ENCODE assay signal across 8 cellular contexts in the genomic region with DNA sequence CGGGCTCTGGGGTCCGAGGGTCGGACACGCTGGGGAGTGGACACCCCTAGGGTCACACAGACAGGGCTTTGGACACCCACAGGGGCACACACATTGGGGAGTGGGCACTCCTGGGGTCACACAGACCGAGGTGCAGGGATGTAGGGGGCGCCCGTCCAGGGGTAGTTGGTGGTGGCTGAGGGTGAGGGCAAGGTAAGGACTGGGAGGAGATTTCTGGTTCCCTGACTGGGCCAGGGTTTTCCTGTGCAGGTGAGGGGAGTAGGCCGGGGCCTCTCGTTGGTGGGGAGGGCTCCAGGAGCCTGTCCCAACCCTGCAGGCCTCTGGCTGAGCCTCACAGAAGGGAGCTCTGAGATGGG. TPM values are rescaled to one million over a fixed set of nuclear protein-coding genes. Genes with fewer than 3 reads are reported as not detected.
DNase-seq lines count a peak whose midpoint lies in the region; ATAC-seq and TF ChIP-seq lines count a peak whose summit lies in the region.

No MANE protein-coding gene starts in this region.

- H3K27ac ChIP-seq in SK-N-SH (ENCODE audit: low read depth in 2 of 2, low read length in 1 of 2), result no peak overlapping the region; a peak in 1 of 4 replicates
- no peak overlapping the region for H3K27ac ChIP-seq in right cardiac atrium (ENCODE audit: low read length)
- peak overlapping the region; percentile 55 to 89 (median 78) for H3K27ac ChIP-seq in spleen

- TF ChIP-seq POLR2A in spleen (IDR thresholded peaks at IDR 0.05), result no peak

- peak overlapping the region; percentile 89 for H3K4me3 Mint-ChIP-seq in activated T-cell treated with anti-CD3 and anti-CD28 coated beads, Interleukin-2, amount 50 U/mL, for 24 hours

- POLR2A ChIA-PET in SK-N-SH (lab: Yijun Ruan, JAX), result interaction anchor here (1.0 kb wide), 1 partner anchor 21 kb away, joined by 4 read pairs; a partner anchor contains a TSS

- peaks cover 8% of the 10 kb centered on the region for H3K36me3 Mint-ChIP-seq in activated T-cell treated with anti-CD3 and anti-CD28 coated beads, Interleukin-2, amount 50 U/mL, for 24 hours (ENCODE audit: low read depth)

- H2AFZ ChIP-seq in SK-N-SH (ENCODE audit: low read depth), result no peak overlapping the region

- no peak for TF ChIP-seq RAD21 in SK-N-SH (IDR thresholded peaks at IDR 0.05; ENCODE audit: low read length)

- H3K9me3 Mint-ChIP-seq in activated T-cell treated with anti-CD3 and anti-CD28 coated beads, Interleukin-2, amount 50 U/mL, for 24 hours, result no peaks in the 10 kb centered on the region

- H3K27ac Mint-ChIP-seq in activated T-cell treated with anti-CD3 and anti-CD28 coated beads, Interleukin-2, amount 50 U/mL, for 24 hours, result peak overlapping the region; percentile 94

- H3K4me1 Mint-ChIP-seq in activated T-cell treated with anti-CD3 and anti-CD28 coated beads, Interleukin-2, amount 50 U/mL, for 24 hours (ENCODE audit: low read depth), result peaks cover 11% of the 10 kb centered on the region

- no peak overlapping the region for H3K9ac ChIP-seq in SK-N-SH

- WGBS in SK-N-SH (ENCODE audit: low lambda C conversion rate), result 47% methylated on average over 5 of the region's 9 CpGs
- 13% methylated on average over 9 of the region's 9 CpGs for WGBS in right cardiac atrium
- WGBS in spleen, 5 donors, result 5 to 47% (median 7%) methylated on average over 3 to 9 of the region's 9 CpGs

- no peak for DNase-seq in activated T-cell treated with anti-CD3 and anti-CD28 coated beads, Interleukin-2, amount 50 U/mL, for 24 hours
- no peak for DNase-seq in activated T-cell treated with anti-CD3 and anti-CD28 coated beads for 4 hours
- DNase-seq in SK-N-SH, result no peak
- no peak for DNase-seq in right cardiac atrium
- no peak for DNase-seq in spleen
- DNase-seq in effector CD4-positive, alpha-beta T cell, result no peak
- no peak for DNase-seq in DMS153 (lab: John Stamatoyannopoulos, UW)

- no peaks in the 10 kb centered on the region for H3K9me2 ChIP-seq in SK-N-SH

- H3K27me3 ChIP-seq in SK-N-SH (ENCODE audit: insufficient read depth) (no peaks in the 10 kb centered on the region), right cardiac atrium (ENCODE audit: control insufficient read depth, insufficient read depth) (no peaks in the 10 kb centered on the region), spleen (replicated peaks in 1 of 7) (no peaks in the 10 kb centered on the region)

- intact Hi-C loops in right cardiac atrium (cut with DNase I) (no loop called here), spleen (cut with DNase I; ENCODE audit: low total_unique reads) (no loop called here)

- no peaks in the 10 kb centered on the region for H3K36me3 ChIP-seq in SK-N-SH (replicated peaks in 1 of 2; ENCODE audit: control insufficient read depth in 1 of 2, insufficient read depth in 2 of 2, low read length in 1 of 2)
- H3K36me3 ChIP-seq in spleen, result no peaks in the 10 kb centered on the region

- H3K9me3 ChIP-seq in SK-N-SH (no peaks in the 10 kb centered on the region), right cardiac atrium (ENCODE audit: control insufficient read depth, low read length) (no peaks in the 10 kb centered on the region), spleen (no peaks in the 10 kb centered on the region)

- H3K4me3 ChIP-seq in SK-N-SH (ENCODE audit: low read depth in 2 of 2, low read length in 1 of 2) (peak overlapping the region; percentile 45 to 64), right cardiac atrium (ENCODE audit: low read length) (peak overlapping the region; percentile 39), spleen (peak overlapping the region; percentile 40 to 77 (median 51))

- no peak for ATAC-seq in right cardiac atrium
- ATAC-seq in GM21576 (IDR thresholded peaks at IDR 0.05; ENCODE audit: unreplicated experiment), result no peak

- peak overlapping the region; percentile 39; the same call in 1 of the 2 replicates for H3K4me2 ChIP-seq in SK-N-SH

- no peaks in the 10 kb centered on the region for H3K79me2 ChIP-seq in SK-N-SH (ENCODE audit: insufficient read depth)

- CTCF ChIA-PET in SK-N-SH (lab: Yijun Ruan, JAX), result no interaction called here

- no peaks in the 10 kb centered on the region for H4K20me1 ChIP-seq in SK-N-SH (ENCODE audit: insufficient read depth)

- TF ChIP-seq CTCF in SK-N-SH (IDR thresholded peaks at IDR 0.05) (peak; percentile 18; the same call in 1 of the 2 replicates), spleen (IDR thresholded peaks at IDR 0.05 in 8 of 11, conservative IDR thresholded peaks at IDR 0.05 in 3 of 11) (no peak)

- H3F3A ChIP-seq in SK-N-SH (replicated peaks; ENCODE audit: insufficient read depth), result peaks cover 7% of the 10 kb centered on the region

- no peaks in the 10 kb centered on the region for H3K27me3 Mint-ChIP-seq in activated T-cell treated with anti-CD3 and anti-CD28 coated beads, Interleukin-2, amount 50 U/mL, for 24 hours

- no peaks in the 10 kb centered on the region; a peak in 1 of 4 replicates for H3K4me1 ChIP-seq in SK-N-SH (ENCODE audit: control insufficient read depth in 1 of 2, insufficient read depth in 2 of 2, low read depth in 1 of 2, low read length in 1 of 2)
- H3K4me1 ChIP-seq in right cardiac atrium (ENCODE audit: control insufficient read depth, insufficient read depth, low read length), result no peaks in the 10 kb centered on the region
- peaks cover 0 to 16% (median 10%) of the 10 kb centered on the region in 6 donors for H3K4me1 ChIP-seq in spleen

- no peak for TF ChIP-seq EP300 in SK-N-SH (IDR thresholded peaks at IDR 0.05; ENCODE audit: borderline replicate concordance in 1 of 2, low read depth in 1 of 2, low read length in 1 of 2)

TF ChIP-seq in SK-N-SH, 30 proteins besides CTCF, POLR2A, EP300 and RAD21 (continues in another document):
- TF ChIP-seq, protein P1, sequence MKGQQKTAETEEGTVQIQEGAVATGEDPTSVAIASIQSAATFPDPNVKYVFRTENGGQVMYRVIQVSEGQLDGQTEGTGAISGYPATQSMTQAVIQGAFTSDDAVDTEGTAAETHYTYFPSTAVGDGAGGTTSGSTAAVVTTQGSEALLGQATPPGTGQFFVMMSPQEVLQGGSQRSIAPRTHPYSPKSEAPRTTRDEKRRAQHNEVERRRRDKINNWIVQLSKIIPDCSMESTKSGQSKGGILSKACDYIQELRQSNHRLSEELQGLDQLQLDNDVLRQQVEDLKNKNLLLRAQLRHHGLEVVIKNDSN (IDR thresholded peaks at IDR 0.05; ENCODE audit: borderline replicate concordance, low read depth), result no peak
- TF ChIP-seq ELF1 (IDR thresholded peaks at IDR 0.05), result no peak
- TF ChIP-seq, protein P2, sequence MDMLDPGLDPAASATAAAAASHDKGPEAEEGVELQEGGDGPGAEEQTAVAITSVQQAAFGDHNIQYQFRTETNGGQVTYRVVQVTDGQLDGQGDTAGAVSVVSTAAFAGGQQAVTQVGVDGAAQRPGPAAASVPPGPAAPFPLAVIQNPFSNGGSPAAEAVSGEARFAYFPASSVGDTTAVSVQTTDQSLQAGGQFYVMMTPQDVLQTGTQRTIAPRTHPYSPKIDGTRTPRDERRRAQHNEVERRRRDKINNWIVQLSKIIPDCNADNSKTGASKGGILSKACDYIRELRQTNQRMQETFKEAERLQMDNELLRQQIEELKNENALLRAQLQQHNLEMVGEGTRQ (IDR thresholded peaks at IDR 0.05; ENCODE audit: borderline replicate concordance, low read depth, low read length), result no peak
- TF ChIP-seq NFIC (IDR thresholded peaks at IDR 0.05; ENCODE audit: borderline replicate concordance), result no peak

RNA-seq across cellular contexts. Expression of a gene that starts 21.9 kb away (rescaled TPM):
- polyA plus RNA-seq in SK-N-SH (2012; rRNA removed), result 108 and 129 TPM in 2 replicates
- 40.6 and 56.6 TPM in 2 replicates for polyA plus RNA-seq in SK-N-SH (2012; cell fraction: cytosol; rRNA removed)
- polyA plus RNA-seq in SK-N-SH (2012; cell fraction: nucleus; rRNA removed), result 495 and 561 TPM in 2 replicates
- total RNA-seq in right cardiac atrium, result 10 to 100 TPM; 70.0 to 81.1 (median 79.8) TPM
- polyA plus RNA-seq in right cardiac atrium, result 82.5 TPM
- total RNA-seq in spleen, result 100 to 1,000 TPM in 1 of 7 donors, 10 to 100 TPM in 6; 59.3 to 123 (median 64.7) TPM
- polyA plus RNA-seq in spleen, result 100 to 1,000 TPM in 1 of 3 donors, 10 to 100 TPM in 2; 49.3 to 122 (median 95.4) TPM

RNA-seq across cellular contexts. Expression of a gene that starts 21.9 kb away (rescaled TPM):
- 33.6 and 36.7 TPM in 2 replicates for polyA plus RNA-seq in SK-N-SH (2012; rRNA removed)
- 24.3 and 30.6 TPM in 2 replicates for polyA plus RNA-seq in SK-N-SH (2012; cell fraction: cytosol; rRNA removed)
- polyA plus RNA-seq in SK-N-SH (2012; cell fraction: nucleus; rRNA removed), result 23.9 and 24.3 TPM in 2 replicates
- total RNA-seq in right cardiac atrium, result 10 to 100 TPM; 17.4 to 20.1 (median 18.1) TPM
- 14.2 TPM for polyA plus RNA-seq in right cardiac atrium
- 10 to 100 TPM; 17.6 to 23.9 (median 19.2) TPM for total RNA-seq in spleen
- polyA plus RNA-seq in spleen, result 10 to 100 TPM in 2 of 3 donors, 1 to 10 TPM in 1; 8.7 to 15.3 (median 11.6) TPM

RNA-seq across cellular contexts. Expression of a gene that starts 27.8 kb away (rescaled TPM):
- polyA plus RNA-seq in SK-N-SH (2012; rRNA removed) (67.6 and 91.9 TPM in 2 replicates), right cardiac atrium (23.4 TPM), spleen (10 to 100 TPM; 15.9 to 17.9 (median 16.0) TPM)
- 47.9 and 82.0 TPM in 2 replicates for polyA plus RNA-seq in SK-N-SH (2012; cell fraction: cytosol; rRNA removed)
- polyA plus RNA-seq in SK-N-SH (2012; cell fraction: nucleus; rRNA removed), result 41.6 and 50.7 TPM in 2 replicates
- total RNA-seq in right cardiac atrium (10 to 100 TPM; 14.2 to 20.2 (median 17.6) TPM), spleen (10 to 100 TPM; 15.4 to 23.7 (median 18.9) TPM)

RNA-seq across cellular contexts. Expression of a gene that starts 42.8 kb away (rescaled TPM):
- polyA plus RNA-seq in SK-N-SH (2012; rRNA removed), result 1.6 and 2.1 TPM in 2 replicates
- polyA plus RNA-seq in SK-N-SH (2012; cell fraction: cytosol; rRNA removed), result 1.1 and 1.5 TPM in 2 replicates
- 7.7 and 8.9 TPM in 2 replicates for polyA plus RNA-seq in SK-N-SH (2012; cell fraction: nucleus; rRNA removed)
- 1 to 10 TPM; 1.6 to 2.7 (median 1.9) TPM for total RNA-seq in right cardiac atrium
- polyA plus RNA-seq in right cardiac atrium, result 1.2 TPM
- total RNA-seq in spleen, result 1 to 10 TPM; 4.8 to 8.6 (median 7.1) TPM
- 1 to 10 TPM; 1.1 to 2.5 (median 1.4) TPM for polyA plus RNA-seq in spleen

RNA-seq across cellular contexts. Expression of a gene that starts 58.5 kb away (rescaled TPM):
- 14.0 and 14.6 TPM in 2 replicates for polyA plus RNA-seq in SK-N-SH (2012; rRNA removed)
- 7.5 and 10.4 TPM in 2 replicates for polyA plus RNA-seq in SK-N-SH (2012; cell fraction: cytosol; rRNA removed)
- 24.4 and 28.5 TPM in 2 replicates for polyA plus RNA-seq in SK-N-SH (2012; cell fraction: nucleus; rRNA removed)
- 10 to 100 TPM; 26.4 to 37.8 (median 28.3) TPM for total RNA-seq in right cardiac atrium
- 21.4 TPM for polyA plus RNA-seq in right cardiac atrium
- total RNA-seq in spleen, result 10 to 100 TPM; 47.1 to 79.1 (median 64.9) TPM
- polyA plus RNA-seq in spleen, result 10 to 100 TPM; 16.0 to 35.8 (median 18.7) TPM

Comparison
In these comparisons a context has a peak if more than half of its experiments do, and no peak if none do; other contexts are left out.
1. H3K27ac ChIP-seq: peak in spleen (8 of 8); none in SK-N-SH (0 of 2) and right cardiac atrium (single experiment).
2. Peak in every context shown above with its lines, with median percentiles within 50 percentile points of each other: H3K4me3 ChIP-seq.